In the genomic region with DNA sequence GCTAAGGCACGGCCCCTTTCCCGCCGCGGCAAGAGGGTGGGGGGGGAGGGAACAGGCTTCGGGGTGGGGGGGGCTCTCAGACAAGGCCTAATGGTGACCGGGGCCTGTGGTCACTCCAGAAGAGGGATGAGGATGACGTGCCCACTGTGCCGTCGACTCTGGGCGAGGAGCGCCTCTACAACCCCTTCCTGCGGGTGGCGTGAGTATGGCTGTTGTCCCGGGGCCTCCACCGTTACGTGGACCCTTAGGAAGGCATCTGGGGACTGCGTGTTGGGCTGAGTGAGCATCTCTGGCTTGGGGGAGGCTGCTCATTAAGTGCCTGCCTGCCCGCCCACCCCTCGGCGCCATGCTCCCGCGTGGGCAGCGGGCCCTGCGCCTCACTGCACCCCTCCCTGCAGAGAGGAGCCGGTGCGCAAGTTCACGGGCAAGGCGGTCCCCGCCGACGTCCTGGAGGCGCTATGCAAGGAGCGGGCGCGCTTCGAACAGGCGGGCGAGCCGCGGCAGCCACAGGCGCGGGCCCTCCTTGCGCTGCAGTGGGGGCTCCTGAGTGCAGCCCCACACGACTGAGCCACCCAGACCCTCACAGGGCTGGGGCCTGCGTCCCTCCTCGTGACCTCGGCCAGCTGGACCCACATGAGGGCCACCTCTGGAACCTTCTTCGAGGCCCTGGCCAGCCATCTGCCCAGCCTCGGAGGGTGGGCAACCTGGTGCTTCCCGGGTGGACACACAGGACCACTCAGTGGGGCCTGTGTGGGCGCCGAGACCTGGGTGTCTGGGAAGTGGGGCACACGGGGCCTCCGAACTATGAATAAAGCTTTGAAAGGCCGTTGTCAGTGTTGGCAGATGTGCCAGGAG, we compare ENCODE assay signal across 10 cellular contexts. TPM values are rescaled to one million over a fixed set of nuclear protein-coding genes. Genes with fewer than 3 reads are reported as not detected.
DNase-seq lines count a peak whose midpoint lies in the region; ATAC-seq and TF ChIP-seq lines count a peak whose summit lies in the region.
"Had no signal": no experiment of that assay in that cellular context is flagged by ENCODE, and none has a peak within 500 bp of the region (broad histone marks: within the 10 kb centered on the region; RNA-seq: fewer than 3 reads in every experiment).

No MANE protein-coding gene starts in this region.

- H3K9me3 ChIP-seq in thoracic aorta: no peaks in the 10 kb centered on the region
- H3K9me3 ChIP-seq: MG63 had no signal

- H3K4me3 ChIP-seq in iPS-11a (ENCODE audit: low read depth, low read length): peak overlapping the region; percentile 45
- H3K4me3 ChIP-seq in thoracic aorta: peak overlapping the region; percentile 71

- peak; percentile 60 for DNase-seq in activated CD8-positive, alpha-beta memory T cell treated with anti-CD3 and anti-CD28 coated beads, Interleukin-2, amount 50 U/mL, for 48 hours
- no peak for DNase-seq in activated CD8-positive, alpha-beta memory T cell treated with anti-CD3 and anti-CD28 coated beads, Interleukin-2, amount 50 U/mL, for 4 hours
- no peak for DNase-seq in thoracic aorta (ENCODE audit: low spot score)
- no peak for DNase-seq in NCI-H748 (lab: John Stamatoyannopoulos, UW; ENCODE audit: unreplicated experiment)
- no peak for DNase-seq in T1000 (lab: John Stamatoyannopoulos, UW)
- DNase-seq: central memory CD4-positive, alpha-beta T cell had no signal

- peaks cover 17% of the 10 kb centered on the region for H3K36me3 ChIP-seq in thoracic aorta

- H3K4me1 ChIP-seq in thoracic aorta (ENCODE audit: control insufficient read depth in 1 of 2, low read depth in 2 of 2): peaks cover 11 to 19% of the 10 kb centered on the region in 2 donors

- H3K27ac ChIP-seq in VCaP (peak overlapping the region; percentile 90), thoracic aorta (no peak overlapping the region)

- ATAC-seq in thoracic aorta (ENCODE audit: insufficient number of reproducible peaks, low FRiP score, low read depth) (no peak), HG02884 (IDR thresholded peaks at IDR 0.05; ENCODE audit: unreplicated experiment) (no peak)

- no peaks in the 10 kb centered on the region for H3K27me3 ChIP-seq in thoracic aorta (replicated peaks; ENCODE audit: insufficient read depth)

- TF ChIP-seq CTCF in VCaP (conservative IDR thresholded peaks at IDR 0.05): no peak
- no peak for TF ChIP-seq CTCF in thoracic aorta (IDR thresholded peaks at IDR 0.05)

RNA-seq across cellular contexts. Expression of gene HAGHL, which starts 2.2 kb away (rescaled TPM):
- total RNA-seq in thoracic aorta: 1 to 10 TPM; 6.4 to 8.1 TPM

RNA-seq across cellular contexts. Expression of gene CCDC78, which starts 2.9 kb away (rescaled TPM):
- under 1 TPM; 0.92 to 0.95 TPM for total RNA-seq in thoracic aorta

RNA-seq across cellular contexts. Expression of gene ANTKMT, which starts 8.2 kb away (rescaled TPM):
- total RNA-seq in thoracic aorta: 10 to 100 TPM; 29.7 to 46.7 TPM

RNA-seq across cellular contexts. Expression of gene CIAO3, which starts 11.7 kb away (rescaled TPM):
- total RNA-seq in thoracic aorta: 10 to 100 TPM; 27.0 to 30.3 TPM

RNA-seq across cellular contexts. Expression of gene METRN, which starts 14.2 kb away (rescaled TPM):
- total RNA-seq in thoracic aorta: 10 to 100 TPM; 28.9 to 58.9 TPM
